In the genomic region with DNA sequence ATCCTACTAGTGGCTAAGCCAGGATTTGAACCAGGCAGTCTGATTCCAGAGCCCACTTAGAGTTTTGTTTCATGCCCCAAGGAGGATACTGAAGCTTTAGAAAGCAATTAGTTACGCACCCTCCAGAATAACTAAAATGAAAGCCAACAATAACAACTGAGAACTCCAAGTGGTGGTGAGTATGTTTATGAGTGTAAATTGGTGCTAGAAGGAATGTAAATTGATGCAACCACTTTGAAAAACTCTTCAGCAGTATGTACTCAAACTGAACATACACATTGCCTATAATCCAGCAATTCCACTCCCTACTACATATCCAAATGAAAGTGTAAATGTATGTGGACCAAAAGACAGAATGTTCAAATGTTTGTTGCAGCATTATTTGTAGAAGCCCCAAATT, we compare ENCODE assay signal across 1 cellular context.
TF ChIP-seq lines count a peak whose summit lies in the region.

No MANE protein-coding gene starts in this region.

TF ChIP-seq in HEK293, 187 proteins besides CTCF, POLR2A, EP300 and RAD21 (continued from another document):
- TF ChIP-seq, protein P1, sequence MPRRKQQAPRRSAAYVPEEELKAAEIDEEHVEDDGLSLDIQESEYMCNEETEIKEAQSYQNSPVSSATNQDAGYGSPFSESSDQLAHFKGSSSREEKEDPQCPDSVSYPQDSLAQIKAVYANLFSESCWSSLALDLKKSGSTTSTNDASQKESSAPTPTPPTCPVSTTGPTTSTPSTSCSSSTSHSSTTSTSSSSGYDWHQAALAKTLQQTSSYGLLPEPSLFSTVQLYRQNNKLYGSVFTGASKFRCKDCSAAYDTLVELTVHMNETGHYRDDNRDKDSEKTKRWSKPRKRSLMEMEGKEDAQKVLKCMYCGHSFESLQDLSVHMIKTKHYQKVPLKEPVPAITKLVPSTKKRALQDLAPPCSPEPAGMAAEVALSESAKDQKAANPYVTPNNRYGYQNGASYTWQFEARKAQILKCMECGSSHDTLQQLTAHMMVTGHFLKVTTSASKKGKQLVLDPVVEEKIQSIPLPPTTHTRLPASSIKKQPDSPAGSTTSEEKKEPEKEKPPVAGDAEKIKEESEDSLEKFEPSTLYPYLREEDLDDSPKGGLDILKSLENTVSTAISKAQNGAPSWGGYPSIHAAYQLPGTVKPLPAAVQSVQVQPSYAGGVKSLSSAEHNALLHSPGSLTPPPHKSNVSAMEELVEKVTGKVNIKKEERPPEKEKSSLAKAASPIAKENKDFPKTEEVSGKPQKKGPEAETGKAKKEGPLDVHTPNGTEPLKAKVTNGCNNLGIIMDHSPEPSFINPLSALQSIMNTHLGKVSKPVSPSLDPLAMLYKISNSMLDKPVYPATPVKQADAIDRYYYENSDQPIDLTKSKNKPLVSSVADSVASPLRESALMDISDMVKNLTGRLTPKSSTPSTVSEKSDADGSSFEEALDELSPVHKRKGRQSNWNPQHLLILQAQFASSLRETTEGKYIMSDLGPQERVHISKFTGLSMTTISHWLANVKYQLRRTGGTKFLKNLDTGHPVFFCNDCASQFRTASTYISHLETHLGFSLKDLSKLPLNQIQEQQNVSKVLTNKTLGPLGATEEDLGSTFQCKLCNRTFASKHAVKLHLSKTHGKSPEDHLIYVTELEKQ (tag by site-specific recombination; IDR thresholded peaks at IDR 0.05; ENCODE audit: borderline replicate concordance), result peak; percentile 58; the same call in 1 of the 2 replicates
- TF ChIP-seq KLF8 (tag by site-specific recombination; IDR thresholded peaks at IDR 0.05) (peak; percentile 34; the same call in 1 of the 2 replicates), ZNF121 (tag by site-specific recombination; IDR thresholded peaks at IDR 0.05) (no peak), ZNF626 (tag by site-specific recombination; IDR thresholded peaks at IDR 0.05) (no peak), ZNF341 (tag by site-specific recombination; IDR thresholded peaks at IDR 0.05; ENCODE audit: low read depth) (no peak), ZNF2 (tag by site-specific recombination; IDR thresholded peaks at IDR 0.05) (0 out of 2 replicates have a peak, but pooled peaks have one; percentile 41), ZNF391 (tag by site-specific recombination; IDR thresholded peaks at IDR 0.05; ENCODE audit: borderline replicate concordance, low read depth) (peak; percentile 34; the same call in 1 of the 2 replicates), WT1 (tag by site-specific recombination; IDR thresholded peaks at IDR 0.05) (peak; percentile 98), ZNF629 (tag by site-specific recombination; IDR thresholded peaks at IDR 0.05) (peak; percentile 65), ZNF214 (tag by site-specific recombination; IDR thresholded peaks at IDR 0.05; ENCODE audit: borderline replicate concordance) (no peak), ZBTB17 (tag by site-specific recombination; IDR thresholded peaks at IDR 0.05) (no peak), ZNF184 (tag by site-specific recombination; IDR thresholded peaks at IDR 0.05) (no peak), ZNF140 (tag by site-specific recombination; IDR thresholded peaks at IDR 0.05) (peak; percentile 93; the same call in 1 of the 2 replicates), ZBTB20 (tag by site-specific recombination; IDR thresholded peaks at IDR 0.05) (no peak), OSR2 (tag by site-specific recombination; IDR thresholded peaks at IDR 0.05) (peak; percentile 72; the same call in 1 of the 2 replicates), ZSCAN30 (tag by site-specific recombination; IDR thresholded peaks at IDR 0.05) (peak; percentile 51; the same call in 1 of the 2 replicates), ZEB2 (tag by site-specific recombination; IDR thresholded peaks at IDR 0.05) (peak; percentile 78), ZNF366 (tag by site-specific recombination; conservative IDR thresholded peaks at IDR 0.05) (peak; percentile 47), ZNF24 (tag by site-specific recombination; IDR thresholded peaks at IDR 0.05) (0 out of 2 replicates have a peak, but pooled peaks have one; percentile 62), ZNF473 (tag by site-specific recombination; IDR thresholded peaks at IDR 0.05) (no peak), ZNF843 (tag by site-specific recombination; IDR thresholded peaks at IDR 0.05) (peak; percentile 67)
- TF ChIP-seq, protein P2, sequence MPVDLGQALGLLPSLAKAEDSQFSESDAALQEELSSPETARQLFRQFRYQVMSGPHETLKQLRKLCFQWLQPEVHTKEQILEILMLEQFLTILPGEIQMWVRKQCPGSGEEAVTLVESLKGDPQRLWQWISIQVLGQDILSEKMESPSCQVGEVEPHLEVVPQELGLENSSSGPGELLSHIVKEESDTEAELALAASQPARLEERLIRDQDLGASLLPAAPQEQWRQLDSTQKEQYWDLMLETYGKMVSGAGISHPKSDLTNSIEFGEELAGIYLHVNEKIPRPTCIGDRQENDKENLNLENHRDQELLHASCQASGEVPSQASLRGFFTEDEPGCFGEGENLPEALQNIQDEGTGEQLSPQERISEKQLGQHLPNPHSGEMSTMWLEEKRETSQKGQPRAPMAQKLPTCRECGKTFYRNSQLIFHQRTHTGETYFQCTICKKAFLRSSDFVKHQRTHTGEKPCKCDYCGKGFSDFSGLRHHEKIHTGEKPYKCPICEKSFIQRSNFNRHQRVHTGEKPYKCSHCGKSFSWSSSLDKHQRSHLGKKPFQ (tag by site-specific recombination; IDR thresholded peaks at IDR 0.05), result peak; percentile 46; the same call in 1 of the 2 replicates
- TF ChIP-seq, protein P3, sequence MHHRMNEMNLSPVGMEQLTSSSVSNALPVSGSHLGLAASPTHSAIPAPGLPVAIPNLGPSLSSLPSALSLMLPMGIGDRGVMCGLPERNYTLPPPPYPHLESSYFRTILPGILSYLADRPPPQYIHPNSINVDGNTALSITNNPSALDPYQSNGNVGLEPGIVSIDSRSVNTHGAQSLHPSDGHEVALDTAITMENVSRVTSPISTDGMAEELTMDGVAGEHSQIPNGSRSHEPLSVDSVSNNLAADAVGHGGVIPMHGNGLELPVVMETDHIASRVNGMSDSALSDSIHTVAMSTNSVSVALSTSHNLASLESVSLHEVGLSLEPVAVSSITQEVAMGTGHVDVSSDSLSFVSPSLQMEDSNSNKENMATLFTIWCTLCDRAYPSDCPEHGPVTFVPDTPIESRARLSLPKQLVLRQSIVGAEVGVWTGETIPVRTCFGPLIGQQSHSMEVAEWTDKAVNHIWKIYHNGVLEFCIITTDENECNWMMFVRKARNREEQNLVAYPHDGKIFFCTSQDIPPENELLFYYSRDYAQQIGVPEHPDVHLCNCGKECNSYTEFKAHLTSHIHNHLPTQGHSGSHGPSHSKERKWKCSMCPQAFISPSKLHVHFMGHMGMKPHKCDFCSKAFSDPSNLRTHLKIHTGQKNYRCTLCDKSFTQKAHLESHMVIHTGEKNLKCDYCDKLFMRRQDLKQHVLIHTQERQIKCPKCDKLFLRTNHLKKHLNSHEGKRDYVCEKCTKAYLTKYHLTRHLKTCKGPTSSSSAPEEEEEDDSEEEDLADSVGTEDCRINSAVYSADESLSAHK (tag by site-specific recombination; IDR thresholded peaks at IDR 0.05), result peak; percentile 46
- TF ChIP-seq, protein P4, sequence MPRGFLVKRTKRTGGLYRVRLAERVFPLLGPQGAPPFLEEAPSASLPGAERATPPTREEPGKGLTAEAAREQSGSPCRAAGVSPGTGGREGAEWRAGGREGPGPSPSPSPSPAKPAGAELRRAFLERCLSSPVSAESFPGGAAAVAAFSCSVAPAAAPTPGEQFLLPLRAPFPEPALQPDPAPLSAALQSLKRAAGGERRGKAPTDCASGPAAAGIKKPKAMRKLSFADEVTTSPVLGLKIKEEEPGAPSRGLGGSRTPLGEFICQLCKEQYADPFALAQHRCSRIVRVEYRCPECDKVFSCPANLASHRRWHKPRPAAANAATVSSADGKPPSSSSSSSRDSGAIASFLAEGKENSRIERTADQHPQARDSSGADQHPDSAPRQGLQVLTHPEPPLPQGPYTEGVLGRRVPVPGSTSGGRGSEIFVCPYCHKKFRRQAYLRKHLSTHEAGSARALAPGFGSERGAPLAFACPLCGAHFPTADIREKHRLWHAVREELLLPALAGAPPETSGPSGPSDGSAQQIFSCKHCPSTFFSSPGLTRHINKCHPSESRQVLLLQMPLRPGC (tag by site-specific recombination; IDR thresholded peaks at IDR 0.05), result peak; percentile 87
- TF ChIP-seq, protein P5, sequence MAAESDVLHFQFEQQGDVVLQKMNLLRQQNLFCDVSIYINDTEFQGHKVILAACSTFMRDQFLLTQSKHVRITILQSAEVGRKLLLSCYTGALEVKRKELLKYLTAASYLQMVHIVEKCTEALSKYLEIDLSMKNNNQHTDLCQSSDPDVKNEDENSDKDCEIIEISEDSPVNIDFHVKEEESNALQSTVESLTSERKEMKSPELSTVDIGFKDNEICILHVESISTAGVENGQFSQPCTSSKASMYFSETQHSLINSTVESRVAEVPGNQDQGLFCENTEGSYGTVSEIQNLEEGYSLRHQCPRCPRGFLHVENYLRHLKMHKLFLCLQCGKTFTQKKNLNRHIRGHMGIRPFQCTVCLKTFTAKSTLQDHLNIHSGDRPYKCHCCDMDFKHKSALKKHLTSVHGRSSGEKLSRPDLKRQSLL (tag by site-specific recombination; IDR thresholded peaks at IDR 0.05), result peak; percentile 81; the same call in 1 of the 2 replicates
- TF ChIP-seq, protein P6, sequence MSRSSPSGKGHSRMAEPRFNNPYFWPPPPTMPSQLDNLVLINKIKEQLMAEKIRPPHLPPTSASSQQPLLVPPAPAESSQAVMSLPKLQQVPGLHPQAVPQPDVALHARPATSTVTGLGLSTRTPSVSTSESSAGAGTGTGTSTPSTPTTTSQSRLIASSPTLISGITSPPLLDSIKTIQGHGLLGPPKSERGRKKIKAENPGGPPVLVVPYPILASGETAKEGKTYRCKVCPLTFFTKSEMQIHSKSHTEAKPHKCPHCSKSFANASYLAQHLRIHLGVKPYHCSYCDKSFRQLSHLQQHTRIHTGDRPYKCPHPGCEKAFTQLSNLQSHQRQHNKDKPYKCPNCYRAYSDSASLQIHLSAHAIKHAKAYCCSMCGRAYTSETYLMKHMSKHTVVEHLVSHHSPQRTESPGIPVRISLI (tag by site-specific recombination; IDR thresholded peaks at IDR 0.05), result peak; percentile 88
TF ChIP-seq in HEK293: peak in this region for 26.
